In genomic region chr21:35227774-35228173, GRCh38 we compare ENCODE assay signal across 9 cellular contexts.
DNase-seq lines count a peak whose midpoint lies in the region; ATAC-seq and TF ChIP-seq lines count a peak whose summit lies in the region.
"Had no signal": no experiment of that assay in that cellular context is flagged by ENCODE, and none has a peak within 500 bp of the region (broad histone marks: within the 10 kb centered on the region; RNA-seq: fewer than 3 reads in every experiment).

No MANE protein-coding gene starts in this region.

- intact Hi-C loops in activated T-helper 2 cell treated with anti-CD3 and anti-CD28 coated beads, Interferon-gamma antibody, Interleukin-2, Interleukin-4, amounts not matched to agents 10 μg/mL and 5 μg/mL and 100 μg/mL, durations not matched to agents 14 hours and 24 hours and 36 hours (cut with micrococcal nuclease), result loop anchor here (5.0 to 10.0 kb wide), 2 partner anchors 75 to 243 kb away; no protein-coding TSS in a partner anchor
- intact Hi-C loops in tibial artery (cut with DNase I; ENCODE audit: low total_unique reads), result no loop called here

- peak overlapping the region; percentile 59 for H3K4me2 ChIP-seq in DND-41 (ENCODE audit: insufficient read depth, low read length)

- H3K36me3 Mint-ChIP-seq in activated T-helper 2 cell treated with anti-CD3 and anti-CD28 coated beads, Interferon-gamma antibody, Interleukin-2, Interleukin-4, amounts not matched to agents 10 μg/mL and 5 μg/mL and 100 μg/mL, durations not matched to agents 14 hours and 24 hours and 36 hours (ENCODE audit: low read depth), result no peaks in the 10 kb centered on the region

- peak overlapping the region; percentile 36 for H3K9ac ChIP-seq in DND-41 (ENCODE audit: low read depth, low read length)

- H3K36me3 ChIP-seq in DND-41 (ENCODE audit: insufficient read depth, low read length), result no peaks in the 10 kb centered on the region
- no peaks in the 10 kb centered on the region for H3K36me3 ChIP-seq in tibial artery

- H3K4me1 ChIP-seq in DND-41 (ENCODE audit: insufficient read depth, low read length) (peaks cover 38% of the 10 kb centered on the region), tibial artery (peaks cover 0 to 6% (median 0%) of the 10 kb centered on the region in 4 donors)

- H3K27me3 ChIP-seq in DND-41 (ENCODE audit: insufficient read depth, low read length, poor library complexity), result no peaks in the 10 kb centered on the region
- no peaks in the 10 kb centered on the region for H3K27me3 ChIP-seq in tibial artery

- peaks cover 46% of the 10 kb centered on the region for H3K4me1 Mint-ChIP-seq in activated T-helper 2 cell treated with anti-CD3 and anti-CD28 coated beads, Interferon-gamma antibody, Interleukin-2, Interleukin-4, amounts not matched to agents 10 μg/mL and 5 μg/mL and 100 μg/mL, durations not matched to agents 14 hours and 24 hours and 36 hours (ENCODE audit: low read depth)

- no peaks in the 10 kb centered on the region for H4K20me1 ChIP-seq in DND-41 (ENCODE audit: insufficient read depth, low read length)

- TF ChIP-seq CTCF in DND-41 (IDR thresholded peaks at IDR 0.05; ENCODE audit: borderline replicate concordance, extremely low read depth, low read length, poor library complexity, severe bottlenecking), result no peak
- no peak for TF ChIP-seq CTCF in tibial artery (IDR thresholded peaks at IDR 0.05)

- no peak overlapping the region for H3K4me3 Mint-ChIP-seq in activated T-helper 2 cell treated with anti-CD3 and anti-CD28 coated beads, Interferon-gamma antibody, Interleukin-2, Interleukin-4, amounts not matched to agents 10 μg/mL and 5 μg/mL and 100 μg/mL, durations not matched to agents 14 hours and 24 hours and 36 hours (ENCODE audit: low read depth)

- no peaks in the 10 kb centered on the region for H3K27me3 Mint-ChIP-seq in activated T-helper 2 cell treated with anti-CD3 and anti-CD28 coated beads, Interferon-gamma antibody, Interleukin-2, Interleukin-4, amounts not matched to agents 10 μg/mL and 5 μg/mL and 100 μg/mL, durations not matched to agents 14 hours and 24 hours and 36 hours (ENCODE audit: low read depth)

- peak overlapping the region; percentile 23; the same call in 1 of the 2 replicates for H2AFZ ChIP-seq in DND-41 (ENCODE audit: low read depth, low read length)

- H3K79me2 ChIP-seq in DND-41 (ENCODE audit: insufficient read depth, low read length), result no peaks in the 10 kb centered on the region

- peak; percentile 60 for DNase-seq in DND-41
- peak; percentile 69 for DNase-seq in NCI-H1092 treated with DMSO at 0.1 percent for 48 hours (lab: John Stamatoyannopoulos, UW)
- no peak for DNase-seq in activated T-helper 2 cell treated with anti-CD3 and anti-CD28 coated beads, Interferon-gamma antibody, Interleukin-2, Interleukin-4, amounts not matched to agents 10 μg/mL and 5 μg/mL and 100 μg/mL, durations not matched to agents 14 hours and 24 hours and 36 hours (ENCODE audit: low spot score)
- no peak for DNase-seq in activated CD4-positive, CD25-positive, alpha-beta regulatory T cell treated with anti-CD3 and anti-CD28 coated beads, Interleukin-2, amount 50 U/mL, for 72 hours
- no peak for DNase-seq in GF-D8 (lab: John Stamatoyannopoulos, UW)
- DNase-seq in nucleus accumbens (lab: John Stamatoyannopoulos, UW), result no peak
- DNase-seq in tibial artery, result no peak

- peak overlapping the region; percentile 96 for H3K27ac ChIP-seq in DND-41 (ENCODE audit: low read length)
- no peak overlapping the region for H3K27ac ChIP-seq in tibial artery

- H3K4me3 ChIP-seq in DND-41 (ENCODE audit: low read depth in 1 of 2, low read length in 2 of 2) (peak overlapping the region in 1 of 2 experiments; percentile 42; a peak in 2 of 4 replicates), tibial artery (no peak overlapping the region)

- H3K9me3 Mint-ChIP-seq in activated T-helper 2 cell treated with anti-CD3 and anti-CD28 coated beads, Interferon-gamma antibody, Interleukin-2, Interleukin-4, amounts not matched to agents 10 μg/mL and 5 μg/mL and 100 μg/mL, durations not matched to agents 14 hours and 24 hours and 36 hours, result no peaks in the 10 kb centered on the region

- H3K9me3 ChIP-seq in DND-41 (ENCODE audit: insufficient read depth, low read length, severe bottlenecking) (no peaks in the 10 kb centered on the region), tibial artery (no peaks in the 10 kb centered on the region)

- peak overlapping the region; percentile 38 for H3K27ac Mint-ChIP-seq in activated T-helper 2 cell treated with anti-CD3 and anti-CD28 coated beads, Interferon-gamma antibody, Interleukin-2, Interleukin-4, amounts not matched to agents 10 μg/mL and 5 μg/mL and 100 μg/mL, durations not matched to agents 14 hours and 24 hours and 36 hours

- peak; percentile 13; the same call in 2 of the 3 replicates for ATAC-seq in DND-41 (ENCODE audit: insufficient read depth, low read depth)
- ATAC-seq in GM21423 (IDR thresholded peaks at IDR 0.05; ENCODE audit: unreplicated experiment), result peak; percentile 24
- ATAC-seq: HepG2 had no signal

Comparison
In these comparisons a context has a peak if more than half of its experiments do, and no peak if none do; other contexts are left out.
1. DNase-seq: peak in DND-41 (single experiment) and NCI-H1092 treated with DMSO at 0.1 percent for 48 hours (single experiment); none in activated T-helper 2 cell treated with anti-CD3 and anti-CD28 coated beads, Interferon-gamma antibody, Interleukin-2, Interleukin-4, amounts not matched to agents 10 μg/mL and 5 μg/mL and 100 μg/mL, durations not matched to agents 14 hours and 24 hours and 36 hours (single experiment), activated CD4-positive, CD25-positive, alpha-beta regulatory T cell treated with anti-CD3 and anti-CD28 coated beads, Interleukin-2, amount 50 U/mL, for 72 hours (single experiment), GF-D8 (single experiment), nucleus accumbens (0 of 56) and tibial artery (0 of 2).